Comparison of ENCODE assay signal across 1 cellular context in genomic region chr20:24986436-24987015, GRCh38.
TF ChIP-seq lines count a peak whose summit lies in the region.

No MANE protein-coding gene starts in this region.

TF ChIP-seq in HepG2, 621 proteins besides CTCF, POLR2A, EP300 and RAD21:
- TF ChIP-seq THAP7 (CRISPR knock-in tag; IDR thresholded peaks at IDR 0.05) (0 out of 2 replicates have a peak, but pooled peaks have one; percentile 20), ZNF44 (CRISPR knock-in tag; IDR thresholded peaks at IDR 0.05) (no peak), KLF13 (CRISPR knock-in tag; IDR thresholded peaks at IDR 0.05) (0 out of 2 replicates have a peak, but pooled peaks have one; percentile 66)
